8 cellular contexts compared by ENCODE assay signal in the genomic region with DNA sequence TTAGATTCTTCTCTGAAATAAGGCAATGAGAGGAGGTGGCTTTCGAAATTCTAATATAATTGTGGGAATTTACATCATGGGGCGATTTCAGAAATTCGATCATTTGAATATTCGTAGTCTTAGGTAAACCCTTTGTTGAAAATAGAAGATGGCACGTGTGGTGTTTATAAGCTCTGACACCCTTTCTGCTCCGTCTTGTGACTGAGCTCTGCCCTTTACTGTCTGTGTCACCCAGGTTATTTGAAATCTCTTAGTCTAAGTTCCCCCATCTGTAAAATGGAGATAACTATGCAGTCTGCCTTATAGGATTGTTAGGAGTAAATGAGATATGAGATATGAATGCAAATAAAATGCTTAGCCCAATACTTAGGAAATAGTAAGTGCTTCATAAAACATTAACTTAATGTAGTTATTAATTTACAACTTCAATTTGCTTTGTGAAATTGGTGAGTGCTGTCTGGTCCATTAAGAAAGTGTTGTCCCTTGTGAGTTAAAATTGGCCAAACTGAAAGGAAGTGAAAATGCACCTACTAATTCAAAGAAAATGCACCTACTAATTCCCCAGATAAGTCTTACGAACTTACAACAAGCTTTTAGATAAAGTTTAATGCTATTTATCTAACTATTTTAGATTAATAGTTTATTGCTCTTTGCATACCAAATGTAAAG. TPM values are rescaled to one million over a fixed set of nuclear protein-coding genes. Genes with fewer than 3 reads are reported as not detected.
DNase-seq lines count a peak whose midpoint lies in the region; ATAC-seq and TF ChIP-seq lines count a peak whose summit lies in the region.

No MANE protein-coding gene starts in this region.

- H3K4me1 Mint-ChIP-seq in activated T-cell treated with anti-CD3 and anti-CD28 coated beads, Interleukin-2, amount 50 U/mL, for 4 hours (ENCODE audit: low read depth): peaks cover 26% of the 10 kb centered on the region
- peaks cover 51 to 58% of the 10 kb centered on the region in 2 donors for H3K4me1 Mint-ChIP-seq in stimulated activated naive B cell treated with anti-CD40 and anti-IgM and Interleukin-4, amounts not matched to agents 10 μg/mL and 1 μg/mL and 100 μg/mL, for 72 hours

- H3K27me3 ChIP-seq in fibroblast of lung (ENCODE audit: control insufficient read depth, insufficient read depth, low read length): no peaks in the 10 kb centered on the region

- peaks cover 13% of the 10 kb centered on the region for H3K4me1 ChIP-seq in fibroblast of lung (ENCODE audit: control insufficient read depth, extremely low read depth, insufficient read depth, low read length)

- peak overlapping the region; percentile 91 for H3K4me3 Mint-ChIP-seq in activated T-cell treated with anti-CD3 and anti-CD28 coated beads, Interleukin-2, amount 50 U/mL, for 4 hours
- peak overlapping the region; percentile 91 to 98 for H3K4me3 Mint-ChIP-seq in stimulated activated naive B cell treated with anti-CD40 and anti-IgM and Interleukin-4, amounts not matched to agents 10 μg/mL and 1 μg/mL and 100 μg/mL, for 72 hours

- no peaks in the 10 kb centered on the region for H3K9me3 ChIP-seq in fibroblast of lung (ENCODE audit: control insufficient read depth, insufficient read depth, low read depth, low read length)

- H2AFZ ChIP-seq in fibroblast of lung (ENCODE audit: low read length): no peak overlapping the region

- H3K4me3 ChIP-seq in fibroblast of lung (replicated peaks in 1 of 4; ENCODE audit: control extremely low read depth in 1 of 4, insufficient read depth in 1 of 4, low read depth in 3 of 4, low read length in 4 of 4): peak overlapping the region; percentile 67 to 84 (median 76)

- peak overlapping the region; percentile 86 for H3K4me2 ChIP-seq in fibroblast of lung (ENCODE audit: extremely low read depth, insufficient read depth, low read length)

- no peak for DNase-seq in activated T-cell treated with anti-CD3 and anti-CD28 coated beads, Interleukin-2, amount 50 U/mL, for 4 hours
- no peak for DNase-seq in activated T-cell treated with anti-CD3 and anti-CD28 coated beads for 4 hours
- peak; percentile 57 for DNase-seq in OCI-M1 (lab: John Stamatoyannopoulos, UW)
- DNase-seq in fibroblast of lung (ENCODE audit: low read depth in 2 of 2): no peak
- no peak for DNase-seq in stimulated activated naive B cell treated with anti-CD40 and anti-IgM and Interleukin-4, amounts not matched to agents 10 μg/mL and 1 μg/mL and 100 μg/mL, for 72 hours
- DNase-seq in GM03348 (ENCODE audit: low spot score): no peak
- DNase-seq in NCI-H2081 treated with DMSO at 0.1 percent for 48 hours (lab: John Stamatoyannopoulos, UW): no peak

- peaks cover 47% of the 10 kb centered on the region for H3K27me3 Mint-ChIP-seq in activated T-cell treated with anti-CD3 and anti-CD28 coated beads, Interleukin-2, amount 50 U/mL, for 4 hours (ENCODE audit: low read depth)
- H3K27me3 Mint-ChIP-seq in stimulated activated naive B cell treated with anti-CD40 and anti-IgM and Interleukin-4, amounts not matched to agents 10 μg/mL and 1 μg/mL and 100 μg/mL, for 72 hours: no peaks in the 10 kb centered on the region

- H4K20me1 ChIP-seq in fibroblast of lung (ENCODE audit: control insufficient read depth, extremely low read depth, insufficient read depth, low read length): no peaks in the 10 kb centered on the region

- no peaks in the 10 kb centered on the region for H3K36me3 ChIP-seq in fibroblast of lung (ENCODE audit: control insufficient read depth, insufficient read depth, low read length)

- H3K36me3 Mint-ChIP-seq in activated T-cell treated with anti-CD3 and anti-CD28 coated beads, Interleukin-2, amount 50 U/mL, for 4 hours (ENCODE audit: insufficient read depth): no peaks in the 10 kb centered on the region
- peaks cover 4 to 18% of the 10 kb centered on the region in 2 donors for H3K36me3 Mint-ChIP-seq in stimulated activated naive B cell treated with anti-CD40 and anti-IgM and Interleukin-4, amounts not matched to agents 10 μg/mL and 1 μg/mL and 100 μg/mL, for 72 hours

- peaks cover 42% of the 10 kb centered on the region for H3K79me2 ChIP-seq in fibroblast of lung (ENCODE audit: control insufficient read depth, insufficient read depth, low read length)

- H3K9me3 Mint-ChIP-seq in activated T-cell treated with anti-CD3 and anti-CD28 coated beads, Interleukin-2, amount 50 U/mL, for 4 hours: no peaks in the 10 kb centered on the region
- H3K9me3 Mint-ChIP-seq in stimulated activated naive B cell treated with anti-CD40 and anti-IgM and Interleukin-4, amounts not matched to agents 10 μg/mL and 1 μg/mL and 100 μg/mL, for 72 hours: no peaks in the 10 kb centered on the region

- peak overlapping the region; percentile 99 for H3K27ac Mint-ChIP-seq in stimulated activated naive B cell treated with anti-CD40 and anti-IgM and Interleukin-4, amounts not matched to agents 10 μg/mL and 1 μg/mL and 100 μg/mL, for 72 hours

- ATAC-seq in activated T-cell treated with anti-CD3 and anti-CD28 coated beads, Interleukin-2, amount 50 U/mL, for 4 hours: no peak
- ATAC-seq in stimulated activated naive B cell treated with anti-CD40 and anti-IgM and Interleukin-4, amounts not matched to agents 10 μg/mL and 1 μg/mL and 100 μg/mL, for 72 hours (replicated peaks): peak in 1 of 2 donors; percentile 9
- no peak for ATAC-seq in HG02938 (IDR thresholded peaks at IDR 0.05; ENCODE audit: unreplicated experiment)

- peak overlapping the region; percentile 10 for H3K9ac ChIP-seq in fibroblast of lung (ENCODE audit: insufficient read depth, low read length)

- no peak overlapping the region for H3K27ac ChIP-seq in fibroblast of lung (ENCODE audit: insufficient read depth, low read length)

- TF ChIP-seq CTCF in fibroblast of lung (conservative IDR thresholded peaks at IDR 0.05 in 1 of 2, IDR thresholded peaks at IDR 0.05 in 1 of 2; ENCODE audit: low read depth in 1 of 2, low read length in 2 of 2): no peak

RNA-seq across cellular contexts. Expression of a gene that starts 1.6 kb away (rescaled TPM):
- total RNA-seq in activated T-cell treated with anti-CD3 and anti-CD28 coated beads, Interleukin-2, amount 50 U/mL, for 4 hours: 1 to 10 TPM; 3.8 to 7.4 (median 6.8) TPM
- 23.9 and 44.9 TPM in 2 replicates for total RNA-seq in fibroblast of lung
- polyA plus RNA-seq in fibroblast of lung: 15.5 and 35.6 TPM in 2 replicates
- polyA plus RNA-seq in fibroblast of lung (2012): 13.5 and 29.2 TPM in 2 replicates
- polyA minus RNA-seq in fibroblast of lung (ENCODE audit: low replicate concordance): 1.9 and 5.9 TPM in 2 replicates
